10 cellular contexts compared by ENCODE assay signal in the genomic region with DNA sequence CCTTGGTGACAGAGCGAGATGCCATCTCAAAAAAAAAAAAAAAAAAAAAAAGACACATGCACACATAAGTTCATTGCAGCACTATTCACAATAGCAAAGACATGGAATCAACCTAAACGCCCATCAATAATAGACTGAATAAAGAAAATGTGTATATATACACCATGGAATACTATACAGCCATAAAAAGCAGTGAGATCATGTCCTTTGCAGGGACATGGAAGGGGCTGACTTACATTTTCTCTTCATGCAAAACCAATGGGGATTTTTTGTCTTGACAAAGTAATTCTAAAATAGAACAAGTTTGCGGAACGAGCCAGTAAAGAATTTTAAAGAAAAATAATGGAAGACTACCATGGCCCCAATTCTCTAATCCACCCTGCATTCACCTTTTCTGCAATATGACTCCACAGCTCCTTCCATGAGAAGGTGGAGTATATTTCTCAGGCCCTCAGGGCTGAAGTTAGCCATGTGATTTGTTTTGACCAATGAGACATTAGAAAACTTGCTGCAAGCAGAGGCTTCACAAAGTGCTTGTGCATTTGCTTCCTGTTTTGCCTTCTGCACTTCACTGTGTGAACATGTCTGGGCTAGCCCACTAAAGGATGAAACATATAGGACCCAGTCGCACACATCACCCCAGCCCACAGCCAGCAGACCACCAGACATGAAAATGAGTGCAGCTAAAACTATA.
DNase-seq lines count a peak whose midpoint lies in the region; ATAC-seq, FAIRE-seq and TF ChIP-seq lines count a peak whose summit lies in the region.
"Had no signal": no experiment of that assay in that cellular context is flagged by ENCODE, and none has a peak within 500 bp of the region (broad histone marks: within the 10 kb centered on the region; RNA-seq: fewer than 3 reads in every experiment).

No MANE protein-coding gene starts in this region.

- intact Hi-C loops in activated CD4-positive, alpha-beta T cell treated with anti-CD3 and anti-CD28 coated beads for 36 hours (cut with DNase I, micrococcal nuclease): loop anchor here in 1 of 2 experiments (10.0 kb wide), 2 partner anchors 326 to 526 kb away; no protein-coding TSS in a partner anchor

- POLR2A ChIA-PET in activated CD4-positive, alpha-beta T cell treated with anti-CD3 and anti-CD28 coated beads for 36 hours (lab: Charles Lee): no interaction called here
- POLR2A ChIA-PET in WTC11 (lab: Charles Lee): no interaction called here

- H3K27me3 Mint-ChIP-seq in activated CD4-positive, alpha-beta T cell treated with anti-CD3 and anti-CD28 coated beads for 36 hours: peaks cover 40% of the 10 kb centered on the region
- no peaks in the 10 kb centered on the region for H3K27me3 Mint-ChIP-seq in WTC11 (ENCODE audit: low read depth)
- H3K27me3 Mint-ChIP-seq in stimulated activated naive B cell treated with anti-CD40 and anti-IgM and Interleukin-4, amounts not matched to agents 10 μg/mL and 1 μg/mL and 100 μg/mL, for 72 hours: peaks cover 28 to 37% of the 10 kb centered on the region in 2 donors

- ATAC-seq in activated CD4-positive, alpha-beta T cell treated with anti-CD3 and anti-CD28 coated beads for 36 hours: peak; percentile 44
- ATAC-seq in WTC11: no peak
- peak; percentile 29 to 49 for ATAC-seq in stimulated activated naive B cell treated with anti-CD40 and anti-IgM and Interleukin-4, amounts not matched to agents 10 μg/mL and 1 μg/mL and 100 μg/mL, for 72 hours (replicated peaks)
- no peak for ATAC-seq in GM18519 (IDR thresholded peaks at IDR 0.05; ENCODE audit: low FRiP score, unreplicated experiment)

- TF ChIP-seq CTCF in WTC11 (IDR thresholded peaks at IDR 0.05): no peak

- H3K36me3 Mint-ChIP-seq in activated CD4-positive, alpha-beta T cell treated with anti-CD3 and anti-CD28 coated beads for 36 hours (ENCODE audit: low read depth): no peaks in the 10 kb centered on the region
- H3K36me3 Mint-ChIP-seq in WTC11: 0 out of 2 replicates have a peak, but pooled peaks cover 3% of the 10 kb centered on the region
- no peaks in the 10 kb centered on the region for H3K36me3 Mint-ChIP-seq in stimulated activated naive B cell treated with anti-CD40 and anti-IgM and Interleukin-4, amounts not matched to agents 10 μg/mL and 1 μg/mL and 100 μg/mL, for 72 hours
- H3K36me3 Mint-ChIP-seq: activated CD4-positive, alpha-beta memory T cell treated with anti-CD3 and anti-CD28 coated beads for 36 hours had no signal

- no peak overlapping the region for H3K27ac Mint-ChIP-seq in activated CD4-positive, alpha-beta T cell treated with anti-CD3 and anti-CD28 coated beads for 36 hours
- no peak overlapping the region for H3K27ac Mint-ChIP-seq in WTC11
- H3K27ac Mint-ChIP-seq in stimulated activated naive B cell treated with anti-CD40 and anti-IgM and Interleukin-4, amounts not matched to agents 10 μg/mL and 1 μg/mL and 100 μg/mL, for 72 hours: no peak overlapping the region
- H3K27ac Mint-ChIP-seq: activated CD4-positive, alpha-beta memory T cell treated with anti-CD3 and anti-CD28 coated beads for 36 hours; nephron progenitor cell had no signal

- H3K4me3 Mint-ChIP-seq in activated CD4-positive, alpha-beta T cell treated with anti-CD3 and anti-CD28 coated beads for 36 hours: no peak overlapping the region
- H3K4me3 Mint-ChIP-seq in WTC11: no peak overlapping the region
- no peak overlapping the region for H3K4me3 Mint-ChIP-seq in stimulated activated naive B cell treated with anti-CD40 and anti-IgM and Interleukin-4, amounts not matched to agents 10 μg/mL and 1 μg/mL and 100 μg/mL, for 72 hours
- H3K4me3 Mint-ChIP-seq: activated CD4-positive, alpha-beta memory T cell treated with anti-CD3 and anti-CD28 coated beads for 36 hours; nephron progenitor cell had no signal

- CTCF ChIA-PET in activated CD4-positive, alpha-beta T cell treated with anti-CD3 and anti-CD28 coated beads for 36 hours (lab: Charles Lee): no interaction called here
- CTCF ChIA-PET in WTC11 (lab: Charles Lee): no interaction called here

- no peaks in the 10 kb centered on the region for H3K4me1 Mint-ChIP-seq in activated CD4-positive, alpha-beta T cell treated with anti-CD3 and anti-CD28 coated beads for 36 hours
- H3K4me1 Mint-ChIP-seq in WTC11: peaks cover 12% of the 10 kb centered on the region
- H3K4me1 Mint-ChIP-seq in stimulated activated naive B cell treated with anti-CD40 and anti-IgM and Interleukin-4, amounts not matched to agents 10 μg/mL and 1 μg/mL and 100 μg/mL, for 72 hours: no peaks in the 10 kb centered on the region

- no peak for FAIRE-seq in frontal cortex (lab: Jason Lieb, UNC)

- DNase-seq in activated CD4-positive, alpha-beta T cell treated with anti-CD3 and anti-CD28 coated beads for 36 hours: no peak
- DNase-seq in activated CD4-positive, alpha-beta T cell treated with anti-CD3 and anti-CD28 coated beads, Interleukin-2, amount 50 U/mL, for 48 hours: no peak
- DNase-seq in LoVo (ENCODE audit: low spot score) (peak; percentile 59), WTC11 (ENCODE audit: low spot score) (no peak), frontal cortex (ENCODE audit: low spot score in 2 of 2) (no peak), cerebellum (ENCODE audit: low spot score) (no peak)
- DNase-seq in stimulated activated naive B cell treated with anti-CD40 and anti-IgM and Interleukin-4, amounts not matched to agents 10 μg/mL and 1 μg/mL and 100 μg/mL, for 72 hours: no peak
- DNase-seq: activated CD4-positive, alpha-beta memory T cell treated with anti-CD3 and anti-CD28 coated beads for 36 hours; nephron progenitor cell had no signal

- no peaks in the 10 kb centered on the region for H3K9me3 Mint-ChIP-seq in activated CD4-positive, alpha-beta T cell treated with anti-CD3 and anti-CD28 coated beads for 36 hours (ENCODE audit: low read depth)
- H3K9me3 Mint-ChIP-seq in WTC11: peaks cover 7% of the 10 kb centered on the region; the same call in 1 of the 2 replicates
- H3K9me3 Mint-ChIP-seq in stimulated activated naive B cell treated with anti-CD40 and anti-IgM and Interleukin-4, amounts not matched to agents 10 μg/mL and 1 μg/mL and 100 μg/mL, for 72 hours: no peaks in the 10 kb centered on the region
- H3K9me3 Mint-ChIP-seq: activated CD4-positive, alpha-beta memory T cell treated with anti-CD3 and anti-CD28 coated beads for 36 hours; nephron progenitor cell had no signal

TF ChIP-seq in WTC11, 78 proteins besides CTCF, POLR2A, EP300 and RAD21:
- TF ChIP-seq, protein P1, sequence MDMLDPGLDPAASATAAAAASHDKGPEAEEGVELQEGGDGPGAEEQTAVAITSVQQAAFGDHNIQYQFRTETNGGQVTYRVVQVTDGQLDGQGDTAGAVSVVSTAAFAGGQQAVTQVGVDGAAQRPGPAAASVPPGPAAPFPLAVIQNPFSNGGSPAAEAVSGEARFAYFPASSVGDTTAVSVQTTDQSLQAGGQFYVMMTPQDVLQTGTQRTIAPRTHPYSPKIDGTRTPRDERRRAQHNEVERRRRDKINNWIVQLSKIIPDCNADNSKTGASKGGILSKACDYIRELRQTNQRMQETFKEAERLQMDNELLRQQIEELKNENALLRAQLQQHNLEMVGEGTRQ (CRISPR knock-in tag; IDR thresholded peaks at IDR 0.05): peak; percentile 47
- TF ChIP-seq NR3C1 (CRISPR knock-in tag; conservative IDR thresholded peaks at IDR 0.05; ENCODE audit: low read depth): no peak
TF ChIP-seq in WTC11: peak in this region for 1.

Comparison
In these comparisons a context has a peak if more than half of its experiments do, and no peak if none do; other contexts are left out.
1. ATAC-seq: peak in activated CD4-positive, alpha-beta T cell treated with anti-CD3 and anti-CD28 coated beads for 36 hours (single experiment) and stimulated activated naive B cell treated with anti-CD40 and anti-IgM and Interleukin-4, amounts not matched to agents 10 μg/mL and 1 μg/mL and 100 μg/mL, for 72 hours (2 of 2); none in WTC11 (single experiment) and GM18519 (single experiment).